14 cellular contexts compared by ENCODE assay signal in genomic region chr10:7046615-7047014, GRCh38.
DNase-seq lines count a peak whose midpoint lies in the region; ATAC-seq and TF ChIP-seq lines count a peak whose summit lies in the region.
"Had no signal": no experiment of that assay in that cellular context is flagged by ENCODE, and none has a peak within 500 bp of the region (broad histone marks: within the 10 kb centered on the region; RNA-seq: fewer than 3 reads in every experiment).

No MANE protein-coding gene starts in this region.

- no peak overlapping the region for H3K4me3 ChIP-seq in CD8-positive, alpha-beta memory T cell (ENCODE audit: low read length)
- H3K4me3 ChIP-seq in ascending aorta = no peak overlapping the region
- no peak overlapping the region for H3K4me3 ChIP-seq in tibial nerve
- no peak overlapping the region for H3K4me3 ChIP-seq in right lobe of liver
- H3K4me3 ChIP-seq: colonic mucosa, mucosa of descending colon, thoracic aorta had no signal

- 74 to 79% methylated on average over 2 of the region's 2 CpGs for WGBS in tibial nerve, 2 donors
- 33% methylated on average over 2 of the region's 2 CpGs for WGBS in right lobe of liver (ENCODE audit: insufficient coverage, low coverage, low lambda C conversion rate, missing lambda C conversion rate)

- H3K36me3 ChIP-seq in CD8-positive, alpha-beta memory T cell (ENCODE audit: insufficient read depth, low read length) = no peaks in the 10 kb centered on the region
- no peaks in the 10 kb centered on the region for H3K36me3 ChIP-seq in ascending aorta
- H3K36me3 ChIP-seq in tibial nerve = no peaks in the 10 kb centered on the region
- H3K36me3 ChIP-seq in right lobe of liver = no peaks in the 10 kb centered on the region
- H3K36me3 ChIP-seq: colonic mucosa, thoracic aorta had no signal

- no peaks in the 10 kb centered on the region for H3K27me3 ChIP-seq in CD8-positive, alpha-beta memory T cell (ENCODE audit: insufficient read depth, low read length, poor library complexity, severe bottlenecking)
- no peaks in the 10 kb centered on the region for H3K27me3 ChIP-seq in ascending aorta
- no peaks in the 10 kb centered on the region for H3K27me3 ChIP-seq in tibial nerve
- H3K27me3 ChIP-seq in right lobe of liver = no peaks in the 10 kb centered on the region
- H3K27me3 ChIP-seq: colonic mucosa had no signal

- peaks cover 0 to 14% (median 2%) of the 10 kb centered on the region in 3 donors for H3K36me3 Mint-ChIP-seq in CD8-positive, alpha-beta memory T cell
- H3K36me3 Mint-ChIP-seq in T-helper 1 cell treated with Interleukin-12 subunit alpha and Interleukin-12 subunit beta and Interleukin-4 antibody, amounts not matched to agents 30 μg/mL and 1 μg/mL, for 36 hours (ENCODE audit: low read depth) = peaks cover 8% of the 10 kb centered on the region

- peak overlapping the region in 6 of 7 donors; percentile 0 to 63 (median 56) for H3K4me3 Mint-ChIP-seq in CD8-positive, alpha-beta memory T cell
- peak overlapping the region; percentile 8 for H3K4me3 Mint-ChIP-seq in T-helper 1 cell treated with Interleukin-12 subunit alpha and Interleukin-12 subunit beta and Interleukin-4 antibody, amounts not matched to agents 30 μg/mL and 1 μg/mL, for 36 hours
- H3K4me3 Mint-ChIP-seq: activated T-cell treated with anti-CD3 and anti-CD28 coated beads, Interleukin-2, amount 50 U/mL, for 72 hours had no signal

- peaks cover 44% of the 10 kb centered on the region for H3K4me1 ChIP-seq in CD8-positive, alpha-beta memory T cell (ENCODE audit: insufficient read depth, low read length)
- H3K4me1 ChIP-seq in ascending aorta (no peaks in the 10 kb centered on the region), tibial nerve (peaks cover 0 to 5% (median 0%) of the 10 kb centered on the region in 4 donors), right lobe of liver (no peaks in the 10 kb centered on the region)
- H3K4me1 ChIP-seq: colonic mucosa had no signal

- CTCF ChIA-PET in CD8-positive, alpha-beta memory T cell (lab: Charles Lee) = no interaction called here

- TF ChIP-seq CTCF in ascending aorta (IDR thresholded peaks at IDR 0.05) (no peak), tibial nerve (IDR thresholded peaks at IDR 0.05) (no peak), right lobe of liver (IDR thresholded peaks at IDR 0.05) (no peak)

- no peaks in the 10 kb centered on the region for H3K9me3 ChIP-seq in CD8-positive, alpha-beta memory T cell (ENCODE audit: low read length)
- H3K9me3 ChIP-seq in ascending aorta = no peaks in the 10 kb centered on the region
- H3K9me3 ChIP-seq in tibial nerve = peaks cover 0 to 3% (median 0%) of the 10 kb centered on the region in 4 donors
- no peaks in the 10 kb centered on the region for H3K9me3 ChIP-seq in right lobe of liver
- H3K9me3 ChIP-seq: colonic mucosa, mucosa of descending colon, thoracic aorta had no signal

- intact Hi-C loops in ascending aorta (cut with DNase I) = no loop called here
- intact Hi-C loops in right lobe of liver (cut with DNase I) = no loop called here

- peak; percentile 83 for ATAC-seq in GM19351 (IDR thresholded peaks at IDR 0.05; ENCODE audit: unreplicated experiment)
- peak; percentile 59 for ATAC-seq in HG03025 (IDR thresholded peaks at IDR 0.05; ENCODE audit: low FRiP score, unreplicated experiment)
- no peak for ATAC-seq in HG03045 (IDR thresholded peaks at IDR 0.05; ENCODE audit: unreplicated experiment)
- ATAC-seq in right lobe of liver = no peak

- DNase-seq in CD8-positive, alpha-beta memory T cell = no peak
- DNase-seq in ascending aorta (ENCODE audit: low spot score in 2 of 2) (no peak), tibial nerve (ENCODE audit: low spot score in 2 of 2) (no peak), right lobe of liver (no peak)
- DNase-seq: activated T-cell treated with anti-CD3 and anti-CD28 coated beads, Interleukin-2, amount 50 U/mL, for 72 hours; C1 segment of cervical spinal cord; colonic mucosa; head of caudate nucleus had no signal

- peaks cover 53 to 73% (median 63%) of the 10 kb centered on the region in 3 donors for H3K4me1 Mint-ChIP-seq in CD8-positive, alpha-beta memory T cell
- peaks cover 32% of the 10 kb centered on the region for H3K4me1 Mint-ChIP-seq in T-helper 1 cell treated with Interleukin-12 subunit alpha and Interleukin-12 subunit beta and Interleukin-4 antibody, amounts not matched to agents 30 μg/mL and 1 μg/mL, for 36 hours (ENCODE audit: low read depth)

- peaks cover 3 to 9% (median 9%) of the 10 kb centered on the region in 5 donors for H3K9me3 Mint-ChIP-seq in CD8-positive, alpha-beta memory T cell
- H3K9me3 Mint-ChIP-seq in T-helper 1 cell treated with Interleukin-12 subunit alpha and Interleukin-12 subunit beta and Interleukin-4 antibody, amounts not matched to agents 30 μg/mL and 1 μg/mL, for 36 hours = peaks cover 22% of the 10 kb centered on the region

- H3K27ac ChIP-seq in CD8-positive, alpha-beta memory T cell (ENCODE audit: low read depth, low read length) = no peak overlapping the region
- H3K27ac ChIP-seq in ascending aorta = no peak overlapping the region
- no peak overlapping the region for H3K27ac ChIP-seq in tibial nerve
- no peak overlapping the region for H3K27ac ChIP-seq in right lobe of liver
- H3K27ac ChIP-seq: colonic mucosa, thoracic aorta had no signal

- TF ChIP-seq POLR2A in tibial nerve (IDR thresholded peaks at IDR 0.05) = no peak
- TF ChIP-seq POLR2A in right lobe of liver (IDR thresholded peaks at IDR 0.05) = no peak

- POLR2A ChIA-PET in CD8-positive, alpha-beta memory T cell (lab: Charles Lee) = interaction anchor here (0.7 kb wide), 1 partner anchor 25 kb away, joined by 4 read pairs; no protein-coding TSS in a partner anchor

- TF ChIP-seq EP300 in tibial nerve (IDR thresholded peaks at IDR 0.05) = no peak

- no peaks in the 10 kb centered on the region for H3K27me3 Mint-ChIP-seq in CD8-positive, alpha-beta memory T cell
- H3K27me3 Mint-ChIP-seq in T-helper 1 cell treated with Interleukin-12 subunit alpha and Interleukin-12 subunit beta and Interleukin-4 antibody, amounts not matched to agents 30 μg/mL and 1 μg/mL, for 36 hours (ENCODE audit: low read depth) = no peaks in the 10 kb centered on the region

- H3K27ac Mint-ChIP-seq in CD8-positive, alpha-beta memory T cell = peak overlapping the region in 7 of 8 donors; percentile 3 to 87 (median 67)
- peak overlapping the region; percentile 61 for H3K27ac Mint-ChIP-seq in T-helper 1 cell treated with Interleukin-12 subunit alpha and Interleukin-12 subunit beta and Interleukin-4 antibody, amounts not matched to agents 30 μg/mL and 1 μg/mL, for 36 hours
- H3K27ac Mint-ChIP-seq: activated T-cell treated with anti-CD3 and anti-CD28 coated beads, Interleukin-2, amount 50 U/mL, for 72 hours had no signal

Comparison
In these comparisons a context has a peak if more than half of its experiments do, and no peak if none do; other contexts are left out.
1. ATAC-seq: peak in GM19351 (single experiment) and HG03025 (single experiment); none in HG03045 (single experiment) and right lobe of liver (0 of 4).